ENCODE assay signal across 8 cellular contexts in genomic region chr12:98594050-98594853, GRCh38. TPM values are rescaled to one million over a fixed set of nuclear protein-coding genes. Genes with fewer than 3 reads are reported as not detected.
A peak's percentile ranks its signal among the peaks of the same experiment; 100 is the strongest.
DNase-seq lines count a peak whose midpoint lies in the region; ATAC-seq and TF ChIP-seq lines count a peak whose summit lies in the region.

No MANE protein-coding gene starts in this region.

- H3K4me3 Mint-ChIP-seq in mesothelial cell of epicardium, result peak overlapping the region; percentile 92

- peaks cover 11% of the 10 kb centered on the region for H3K36me3 Mint-ChIP-seq in mesothelial cell of epicardium

- no peaks in the 10 kb centered on the region for H3K9me3 Mint-ChIP-seq in mesothelial cell of epicardium

- no peak for TF ChIP-seq CTCF in mesothelial cell of epicardium (IDR thresholded peaks at IDR 0.05; ENCODE audit: unreplicated experiment)
- TF ChIP-seq CTCF in thoracic aorta (IDR thresholded peaks at IDR 0.05), result no peak

- no peak for DNase-seq in effector memory CD4-positive, alpha-beta T cell
- DNase-seq in mesothelial cell of epicardium (ENCODE audit: low spot score in 2 of 2, unreplicated experiment in 2 of 2), result peak; percentile 19 to 59
- peak; percentile 13 for DNase-seq in thoracic aorta (ENCODE audit: low spot score)
- no peak for DNase-seq in effector CD8-positive, alpha-beta T cell (lab: John Stamatoyannopoulos, UW)

- H3K27me3 ChIP-seq in effector memory CD4-positive, alpha-beta T cell (replicated peaks; ENCODE audit: control insufficient read depth, insufficient read depth, low read length, poor library complexity, severe bottlenecking), result no peaks in the 10 kb centered on the region
- H3K27me3 ChIP-seq in thoracic aorta (replicated peaks; ENCODE audit: insufficient read depth), result no peaks in the 10 kb centered on the region

- H3K27me3 Mint-ChIP-seq in mesothelial cell of epicardium (ENCODE audit: low read depth), result no peaks in the 10 kb centered on the region

- H3K4me1 Mint-ChIP-seq in mesothelial cell of epicardium, result peaks cover 18% of the 10 kb centered on the region

- peaks cover 23% of the 10 kb centered on the region for H3K36me3 ChIP-seq in ES-I3 (ENCODE audit: insufficient read depth, low read length)
- peaks cover 28% of the 10 kb centered on the region for H3K36me3 ChIP-seq in effector memory CD4-positive, alpha-beta T cell (ENCODE audit: control insufficient read depth, insufficient read depth, low read length)
- peaks cover 11% of the 10 kb centered on the region for H3K36me3 ChIP-seq in thoracic aorta

- peak overlapping the region; percentile 98 for H3K27ac ChIP-seq in effector memory CD4-positive, alpha-beta T cell (ENCODE audit: insufficient read depth, low read length, poor library complexity, severe bottlenecking)
- H3K27ac ChIP-seq in thoracic aorta, result peak overlapping the region; percentile 90 to 97

- H3K4me1 ChIP-seq in ES-I3 (ENCODE audit: insufficient read depth, low read length) (0 out of 2 replicates have a peak, but pooled peaks cover 12% of the 10 kb centered on the region), thoracic aorta (ENCODE audit: control insufficient read depth in 1 of 2, low read depth in 2 of 2) (peaks cover 14 to 20% of the 10 kb centered on the region in 2 donors)
- peaks cover 8% of the 10 kb centered on the region for H3K4me1 ChIP-seq in effector memory CD4-positive, alpha-beta T cell (ENCODE audit: control insufficient read depth, insufficient read depth, low read length, poor library complexity, severe bottlenecking)

- H3K9ac ChIP-seq in ES-I3 (ENCODE audit: low read depth, low read length), result peak overlapping the region; percentile 99

- H3K27ac Mint-ChIP-seq in mesothelial cell of epicardium, result peak overlapping the region; percentile 98

- ATAC-seq in HG02759 (IDR thresholded peaks at IDR 0.05; ENCODE audit: unreplicated experiment), result peak; percentile 2
- peak; percentile 21 for ATAC-seq in SK-N-SH treated with all-trans-retinoic acid at 6 μM for 48 hours
- ATAC-seq in thoracic aorta (ENCODE audit: insufficient number of reproducible peaks, low FRiP score, low read depth), result peak; percentile 11
- ATAC-seq in HG03354 (IDR thresholded peaks at IDR 0.05; ENCODE audit: poor library complexity, severe bottlenecking, unreplicated experiment), result no peak

- no peaks in the 10 kb centered on the region for H3K9me3 ChIP-seq in ES-I3 (ENCODE audit: control insufficient read depth, insufficient read depth, low read length)
- no peaks in the 10 kb centered on the region for H3K9me3 ChIP-seq in effector memory CD4-positive, alpha-beta T cell (ENCODE audit: control insufficient read depth, low read length)
- no peaks in the 10 kb centered on the region for H3K9me3 ChIP-seq in thoracic aorta

- peak overlapping the region; percentile 91 for H3K4me3 ChIP-seq in effector memory CD4-positive, alpha-beta T cell (ENCODE audit: insufficient read depth, low read depth, low read length, poor library complexity, severe bottlenecking)
- H3K4me3 ChIP-seq in thoracic aorta, result peak overlapping the region; percentile 99

TF ChIP-seq in SK-N-SH treated with all-trans-retinoic acid at 6 μM for 48 hours, 23 proteins besides CTCF, POLR2A, EP300 and RAD21:
- TF ChIP-seq CREB5 (CRISPR knock-in tag; IDR thresholded peaks at IDR 0.05; ENCODE audit: low read depth), result no peak
- no peak for TF ChIP-seq ARNTL (CRISPR knock-in tag; IDR thresholded peaks at IDR 0.05; ENCODE audit: borderline replicate concordance, low read depth)
- TF ChIP-seq ZC3H10 (CRISPR knock-in tag; IDR thresholded peaks at IDR 0.05), result no peak
- no peak for TF ChIP-seq SNAI2 (CRISPR knock-in tag; IDR thresholded peaks at IDR 0.05)
- TF ChIP-seq, protein P1, sequence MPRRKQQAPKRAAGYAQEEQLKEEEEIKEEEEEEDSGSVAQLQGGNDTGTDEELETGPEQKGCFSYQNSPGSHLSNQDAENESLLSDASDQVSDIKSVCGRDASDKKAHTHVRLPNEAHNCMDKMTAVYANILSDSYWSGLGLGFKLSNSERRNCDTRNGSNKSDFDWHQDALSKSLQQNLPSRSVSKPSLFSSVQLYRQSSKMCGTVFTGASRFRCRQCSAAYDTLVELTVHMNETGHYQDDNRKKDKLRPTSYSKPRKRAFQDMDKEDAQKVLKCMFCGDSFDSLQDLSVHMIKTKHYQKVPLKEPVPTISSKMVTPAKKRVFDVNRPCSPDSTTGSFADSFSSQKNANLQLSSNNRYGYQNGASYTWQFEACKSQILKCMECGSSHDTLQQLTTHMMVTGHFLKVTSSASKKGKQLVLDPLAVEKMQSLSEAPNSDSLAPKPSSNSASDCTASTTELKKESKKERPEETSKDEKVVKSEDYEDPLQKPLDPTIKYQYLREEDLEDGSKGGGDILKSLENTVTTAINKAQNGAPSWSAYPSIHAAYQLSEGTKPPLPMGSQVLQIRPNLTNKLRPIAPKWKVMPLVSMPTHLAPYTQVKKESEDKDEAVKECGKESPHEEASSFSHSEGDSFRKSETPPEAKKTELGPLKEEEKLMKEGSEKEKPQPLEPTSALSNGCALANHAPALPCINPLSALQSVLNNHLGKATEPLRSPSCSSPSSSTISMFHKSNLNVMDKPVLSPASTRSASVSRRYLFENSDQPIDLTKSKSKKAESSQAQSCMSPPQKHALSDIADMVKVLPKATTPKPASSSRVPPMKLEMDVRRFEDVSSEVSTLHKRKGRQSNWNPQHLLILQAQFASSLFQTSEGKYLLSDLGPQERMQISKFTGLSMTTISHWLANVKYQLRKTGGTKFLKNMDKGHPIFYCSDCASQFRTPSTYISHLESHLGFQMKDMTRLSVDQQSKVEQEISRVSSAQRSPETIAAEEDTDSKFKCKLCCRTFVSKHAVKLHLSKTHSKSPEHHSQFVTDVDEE (CRISPR knock-in tag; IDR thresholded peaks at IDR 0.05), result no peak
- no peak for TF ChIP-seq ESRRG (CRISPR knock-in tag; IDR thresholded peaks at IDR 0.05)
- TF ChIP-seq ZNF70 (CRISPR knock-in tag; IDR thresholded peaks at IDR 0.05), result no peak
- TF ChIP-seq CSDC2 (CRISPR knock-in tag; IDR thresholded peaks at IDR 0.05), result no peak
- TF ChIP-seq ZFP30 (CRISPR knock-in tag; IDR thresholded peaks at IDR 0.05), result no peak
- no peak for TF ChIP-seq PPARA (CRISPR knock-in tag; IDR thresholded peaks at IDR 0.05; ENCODE audit: borderline replicate concordance)
- TF ChIP-seq RARB (CRISPR knock-in tag; IDR thresholded peaks at IDR 0.05), result no peak
- no peak for TF ChIP-seq TOX (CRISPR knock-in tag; IDR thresholded peaks at IDR 0.05; ENCODE audit: borderline replicate concordance)
- no peak for TF ChIP-seq ZNF565 (CRISPR knock-in tag; conservative IDR thresholded peaks at IDR 0.05; ENCODE audit: low read depth)
- TF ChIP-seq, protein P2, sequence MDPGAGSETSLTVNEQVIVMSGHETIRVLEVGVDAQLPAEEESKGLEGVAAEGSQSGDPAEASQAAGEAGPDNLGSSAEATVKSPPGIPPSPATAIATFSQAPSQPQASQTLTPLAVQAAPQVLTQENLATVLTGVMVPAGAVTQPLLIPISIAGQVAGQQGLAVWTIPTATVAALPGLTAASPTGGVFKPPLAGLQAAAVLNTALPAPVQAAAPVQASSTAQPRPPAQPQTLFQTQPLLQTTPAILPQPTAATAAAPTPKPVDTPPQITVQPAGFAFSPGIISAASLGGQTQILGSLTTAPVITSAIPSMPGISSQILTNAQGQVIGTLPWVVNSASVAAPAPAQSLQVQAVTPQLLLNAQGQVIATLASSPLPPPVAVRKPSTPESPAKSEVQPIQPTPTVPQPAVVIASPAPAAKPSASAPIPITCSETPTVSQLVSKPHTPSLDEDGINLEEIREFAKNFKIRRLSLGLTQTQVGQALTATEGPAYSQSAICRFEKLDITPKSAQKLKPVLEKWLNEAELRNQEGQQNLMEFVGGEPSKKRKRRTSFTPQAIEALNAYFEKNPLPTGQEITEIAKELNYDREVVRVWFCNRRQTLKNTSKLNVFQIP (CRISPR knock-in tag; IDR thresholded peaks at IDR 0.05; ENCODE audit: borderline replicate concordance, low read depth), result no peak
- no peak for TF ChIP-seq CSRNP3 (CRISPR knock-in tag; IDR thresholded peaks at IDR 0.05)
- no peak for TF ChIP-seq ISL1 (CRISPR knock-in tag; IDR thresholded peaks at IDR 0.05)
- no peak for TF ChIP-seq ZNF8 (CRISPR knock-in tag; IDR thresholded peaks at IDR 0.05)
- TF ChIP-seq TCF4 (CRISPR knock-in tag; IDR thresholded peaks at IDR 0.05; ENCODE audit: borderline replicate concordance), result no peak
- TF ChIP-seq OSR1 (CRISPR knock-in tag; IDR thresholded peaks at IDR 0.05), result no peak
- no peak for TF ChIP-seq ZFP3 (CRISPR knock-in tag; IDR thresholded peaks at IDR 0.05)

RNA-seq across cellular contexts. Expression of gene SLC25A3, which starts 0.8 kb away (rescaled TPM):
- 511 to 541 TPM (median 522 TPM) in 3 replicates for total RNA-seq in mesothelial cell of epicardium
- 100 to 1,000 TPM; 362 to 445 TPM for total RNA-seq in thoracic aorta

RNA-seq across cellular contexts. Expression of gene IKBIP, which starts 50.3 kb away (rescaled TPM):
- 18.2 to 21.0 TPM (median 19.4 TPM) in 3 replicates for total RNA-seq in mesothelial cell of epicardium
- total RNA-seq in thoracic aorta, result 10 to 100 TPM; 12.3 to 15.2 TPM

RNA-seq across cellular contexts. Expression of gene APAF1, which starts 50.8 kb away (rescaled TPM):
- 25.9 to 29.9 TPM (median 29.2 TPM) in 3 replicates for total RNA-seq in mesothelial cell of epicardium
- 10 to 100 TPM; 16.0 to 19.8 TPM for total RNA-seq in thoracic aorta

Comparison
In these comparisons a context has a peak if more than half of its experiments do, and no peak if none do; other contexts are left out.
1. DNase-seq: peak in mesothelial cell of epicardium (2 of 2) and thoracic aorta (single experiment); none in effector memory CD4-positive, alpha-beta T cell (0 of 3) and effector CD8-positive, alpha-beta T cell (single experiment).